Comparison of ENCODE assay signal across 1 cellular context in the genomic region with DNA sequence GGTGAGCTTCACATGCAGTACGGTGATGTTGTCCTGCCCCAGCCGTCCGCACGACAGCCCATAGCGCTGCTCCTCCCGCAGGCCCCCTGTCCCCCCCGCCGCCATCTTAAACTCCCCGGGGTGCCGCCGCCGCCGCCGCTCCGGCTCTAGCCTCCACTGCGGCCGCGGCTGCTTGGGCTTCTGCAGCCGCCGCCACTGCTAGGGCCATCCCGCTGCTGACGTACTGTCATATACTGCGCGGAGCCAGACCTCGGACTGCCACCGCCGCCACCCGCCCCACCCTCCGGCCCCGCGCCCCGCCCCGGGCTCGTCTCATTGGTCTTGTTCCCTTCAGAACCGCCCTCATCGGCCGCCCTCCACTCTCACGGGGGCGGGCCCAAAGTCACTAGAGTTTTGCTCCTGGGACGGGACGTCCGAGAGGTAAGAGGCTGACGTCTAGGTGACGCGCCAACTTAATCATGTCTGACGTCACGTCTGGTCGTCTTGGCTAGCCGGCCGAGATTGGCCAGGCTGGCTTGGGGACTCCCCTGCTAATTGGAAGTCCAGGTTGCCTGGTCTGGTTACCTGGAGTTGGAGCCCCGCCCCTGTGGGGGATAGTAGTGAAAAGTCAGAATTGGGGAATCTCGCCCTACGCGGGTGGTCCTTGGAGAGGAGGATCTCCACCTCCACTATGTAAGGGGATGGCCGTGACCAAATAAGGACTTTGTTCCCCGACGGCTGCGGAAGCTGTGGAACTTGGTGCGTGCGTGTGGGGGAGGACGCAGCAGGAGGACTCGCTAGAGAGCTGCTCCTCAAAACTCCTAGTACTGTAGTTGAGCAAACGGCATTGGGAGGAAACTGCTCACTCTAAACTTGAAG.
TF ChIP-seq lines count a peak whose summit lies in the region.

Gene ELL2, minus strand, starts transcription at position 235 of the 858 bp plus-strand sequence. Its CDS starts 130 bp downstream, at position 105.

TF ChIP-seq in GM12878, 131 proteins besides CTCF, POLR2A, EP300 and RAD21 (continued from another document and continues in another):
- TF ChIP-seq SREBF1 (IDR thresholded peaks at IDR 0.05; ENCODE audit: low read length) (no peak), CHD4 (IDR thresholded peaks at IDR 0.05) (no peak), HDGF (IDR thresholded peaks at IDR 0.05) (no peak), RUNX3 (IDR thresholded peaks at IDR 0.05; ENCODE audit: low read length) (no peak), PAX8 (IDR thresholded peaks at IDR 0.05) (no peak), BRCA1 (IDR thresholded peaks at IDR 0.05; ENCODE audit: low read depth, low read length) (no peak), DPF2 (IDR thresholded peaks at IDR 0.05) (peak; percentile 11), SIX5 (IDR thresholded peaks at IDR 0.05; ENCODE audit: low read depth, low read length, severe bottlenecking) (no peak), MYB (IDR thresholded peaks at IDR 0.05; ENCODE audit: borderline replicate concordance, low read depth, low read length) (no peak), SRF (IDR thresholded peaks at IDR 0.05; ENCODE audit: low read depth in 2 of 2, low read length in 2 of 2) (peak; percentile 85 to 91), SMARCA5 (IDR thresholded peaks at IDR 0.05) (0 out of 2 replicates have a peak, but pooled peaks have one; percentile 24), BMI1 (IDR thresholded peaks at IDR 0.05; ENCODE audit: borderline replicate concordance) (no peak), ZNF687 (IDR thresholded peaks at IDR 0.05) (0 out of 2 replicates have a peak, but pooled peaks have one; percentile 29), FOXK2 (IDR thresholded peaks at IDR 0.05) (no peak), CEBPB (IDR thresholded peaks at IDR 0.05; ENCODE audit: borderline replicate concordance in 1 of 2, low read depth in 2 of 2, low read length in 2 of 2) (no peak), YBX1 (IDR thresholded peaks at IDR 0.05) (no peak), ZSCAN29 (IDR thresholded peaks at IDR 0.05) (no peak), EZH2 (IDR thresholded peaks at IDR 0.05; ENCODE audit: borderline replicate concordance, control insufficient read depth, low read depth, low read length) (no peak), RBBP5 (conservative IDR thresholded peaks at IDR 0.05) (no peak), RAD51 (IDR thresholded peaks at IDR 0.05) (no peak), JUND (IDR thresholded peaks at IDR 0.05; ENCODE audit: low read depth, low read length) (no peak), SMAD1 (IDR thresholded peaks at IDR 0.05; ENCODE audit: low read depth, partially characterized antibody) (no peak), CREB1 (IDR thresholded peaks at IDR 0.05; ENCODE audit: low read depth) (peak; percentile 100), MEF2B (IDR thresholded peaks at IDR 0.05; ENCODE audit: partially characterized antibody, poor library complexity, severe bottlenecking) (no peak), SPI1 (IDR thresholded peaks at IDR 0.05; ENCODE audit: borderline replicate concordance, insufficient read depth, low read depth, low read length) (no peak), CBFB (IDR thresholded peaks at IDR 0.05; ENCODE audit: low read depth) (no peak), ESRRA (IDR thresholded peaks at IDR 0.05; ENCODE audit: low read length) (no peak), CUX1 (IDR thresholded peaks at IDR 0.05; ENCODE audit: insufficient replicate concordance, low read depth, low read length) (no peak), FOXM1 (IDR thresholded peaks at IDR 0.05; ENCODE audit: low read depth, low read length) (no peak), CBX3 (IDR thresholded peaks at IDR 0.05; ENCODE audit: borderline replicate concordance, low read depth) (no peak), ZNF24 (IDR thresholded peaks at IDR 0.05) (no peak), RELB (IDR thresholded peaks at IDR 0.05; ENCODE audit: low read depth) (0 out of 2 replicates have a peak, but pooled peaks have one; percentile 13), LARP7 (IDR thresholded peaks at IDR 0.05) (no peak; the same call in 1 of the 2 replicates), NR2C2 (IDR thresholded peaks at IDR 0.05; ENCODE audit: borderline replicate concordance, control insufficient read depth, insufficient read length, low read depth) (no peak)
- TF ChIP-seq, protein P1, sequence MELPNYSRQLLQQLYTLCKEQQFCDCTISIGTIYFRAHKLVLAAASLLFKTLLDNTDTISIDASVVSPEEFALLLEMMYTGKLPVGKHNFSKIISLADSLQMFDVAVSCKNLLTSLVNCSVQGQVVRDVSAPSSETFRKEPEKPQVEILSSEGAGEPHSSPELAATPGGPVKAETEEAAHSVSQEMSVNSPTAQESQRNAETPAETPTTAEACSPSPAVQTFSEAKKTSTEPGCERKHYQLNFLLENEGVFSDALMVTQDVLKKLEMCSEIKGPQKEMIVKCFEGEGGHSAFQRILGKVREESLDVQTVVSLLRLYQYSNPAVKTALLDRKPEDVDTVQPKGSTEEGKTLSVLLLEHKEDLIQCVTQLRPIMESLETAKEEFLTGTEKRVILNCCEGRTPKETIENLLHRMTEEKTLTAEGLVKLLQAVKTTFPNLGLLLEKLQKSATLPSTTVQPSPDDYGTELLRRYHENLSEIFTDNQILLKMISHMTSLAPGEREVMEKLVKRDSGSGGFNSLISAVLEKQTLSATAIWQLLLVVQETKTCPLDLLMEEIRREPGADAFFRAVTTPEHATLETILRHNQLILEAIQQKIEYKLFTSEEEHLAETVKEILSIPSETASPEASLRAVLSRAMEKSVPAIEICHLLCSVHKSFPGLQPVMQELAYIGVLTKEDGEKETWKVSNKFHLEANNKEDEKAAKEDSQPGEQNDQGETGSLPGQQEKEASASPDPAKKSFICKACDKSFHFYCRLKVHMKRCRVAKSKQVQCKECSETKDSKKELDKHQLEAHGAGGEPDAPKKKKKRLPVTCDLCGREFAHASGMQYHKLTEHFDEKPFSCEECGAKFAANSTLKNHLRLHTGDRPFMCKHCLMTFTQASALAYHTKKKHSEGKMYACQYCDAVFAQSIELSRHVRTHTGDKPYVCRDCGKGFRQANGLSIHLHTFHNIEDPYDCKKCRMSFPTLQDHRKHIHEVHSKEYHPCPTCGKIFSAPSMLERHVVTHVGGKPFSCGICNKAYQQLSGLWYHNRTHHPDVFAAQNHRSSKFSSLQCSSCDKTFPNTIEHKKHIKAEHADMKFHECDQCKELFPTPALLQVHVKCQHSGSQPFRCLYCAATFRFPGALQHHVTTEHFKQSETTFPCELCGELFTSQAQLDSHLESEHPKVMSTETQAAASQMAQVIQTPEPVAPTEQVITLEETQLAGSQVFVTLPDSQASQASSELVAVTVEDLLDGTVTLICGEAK (IDR thresholded peaks at IDR 0.05; ENCODE audit: borderline replicate concordance) = no peak
- TF ChIP-seq, protein P2, sequence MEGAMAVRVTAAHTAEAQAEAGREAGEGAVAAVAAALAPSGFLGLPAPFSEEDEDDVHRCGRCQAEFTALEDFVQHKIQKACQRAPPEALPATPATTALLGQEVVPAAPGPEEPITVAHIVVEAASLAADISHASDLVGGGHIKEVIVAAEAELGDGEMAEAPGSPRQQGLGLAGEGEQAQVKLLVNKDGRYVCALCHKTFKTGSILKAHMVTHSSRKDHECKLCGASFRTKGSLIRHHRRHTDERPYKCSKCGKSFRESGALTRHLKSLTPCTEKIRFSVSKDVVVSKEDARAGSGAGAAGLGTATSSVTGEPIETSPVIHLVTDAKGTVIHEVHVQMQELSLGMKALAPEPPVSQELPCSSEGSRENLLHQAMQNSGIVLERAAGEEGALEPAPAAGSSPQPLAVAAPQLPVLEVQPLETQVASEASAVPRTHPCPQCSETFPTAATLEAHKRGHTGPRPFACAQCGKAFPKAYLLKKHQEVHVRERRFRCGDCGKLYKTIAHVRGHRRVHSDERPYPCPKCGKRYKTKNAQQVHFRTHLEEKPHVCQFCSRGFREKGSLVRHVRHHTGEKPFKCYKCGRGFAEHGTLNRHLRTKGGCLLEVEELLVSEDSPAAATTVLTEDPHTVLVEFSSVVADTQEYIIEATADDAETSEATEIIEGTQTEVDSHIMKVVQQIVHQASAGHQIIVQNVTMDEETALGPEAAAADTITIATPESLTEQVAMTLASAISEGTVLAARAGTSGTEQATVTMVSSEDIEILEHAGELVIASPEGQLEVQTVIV (IDR thresholded peaks at IDR 0.05; ENCODE audit: borderline replicate concordance, partially characterized antibody) = no peak
- TF ChIP-seq, protein P3, sequence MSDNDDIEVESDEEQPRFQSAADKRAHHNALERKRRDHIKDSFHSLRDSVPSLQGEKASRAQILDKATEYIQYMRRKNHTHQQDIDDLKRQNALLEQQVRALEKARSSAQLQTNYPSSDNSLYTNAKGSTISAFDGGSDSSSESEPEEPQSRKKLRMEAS (IDR thresholded peaks at IDR 0.05; ENCODE audit: low read depth, low read length) = no peak
- TF ChIP-seq, protein P4, sequence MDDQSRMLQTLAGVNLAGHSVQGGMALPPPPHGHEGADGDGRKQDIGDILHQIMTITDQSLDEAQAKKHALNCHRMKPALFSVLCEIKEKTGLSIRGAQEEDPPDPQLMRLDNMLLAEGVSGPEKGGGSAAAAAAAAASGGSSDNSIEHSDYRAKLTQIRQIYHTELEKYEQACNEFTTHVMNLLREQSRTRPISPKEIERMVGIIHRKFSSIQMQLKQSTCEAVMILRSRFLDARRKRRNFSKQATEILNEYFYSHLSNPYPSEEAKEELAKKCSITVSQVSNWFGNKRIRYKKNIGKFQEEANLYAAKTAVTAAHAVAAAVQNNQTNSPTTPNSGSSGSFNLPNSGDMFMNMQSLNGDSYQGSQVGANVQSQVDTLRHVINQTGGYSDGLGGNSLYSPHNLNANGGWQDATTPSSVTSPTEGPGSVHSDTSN (IDR thresholded peaks at IDR 0.05; ENCODE audit: insufficient replicate concordance, low read depth, low read length) = no peak
